1 cellular context compared by ENCODE assay signal in genomic region chr2:274503-274902, GRCh38.
TF ChIP-seq lines count a peak whose summit lies in the region.

No MANE protein-coding gene starts in this region.

TF ChIP-seq in H1, 55 proteins besides CTCF, POLR2A, EP300 and RAD21:
- TF ChIP-seq CREB1 (IDR thresholded peaks at IDR 0.05) = no peak
- no peak for TF ChIP-seq TAF1 (IDR thresholded peaks at IDR 0.05; ENCODE audit: low read depth, low read length)
- TF ChIP-seq SAP30 (IDR thresholded peaks at IDR 0.05; ENCODE audit: insufficient read depth, insufficient replicate concordance, low read length) = no peak
- TF ChIP-seq BRCA1 (IDR thresholded peaks at IDR 0.05; ENCODE audit: low read depth, low read length) = no peak
- no peak for TF ChIP-seq CHD2 (IDR thresholded peaks at IDR 0.05; ENCODE audit: low read length)
- no peak for TF ChIP-seq GTF2F1 (IDR thresholded peaks at IDR 0.05; ENCODE audit: borderline replicate concordance, low read depth, low read length)
- TF ChIP-seq JUND (IDR thresholded peaks at IDR 0.05; ENCODE audit: low read length) = no peak
- no peak for TF ChIP-seq CBX5 (IDR thresholded peaks at IDR 0.05; ENCODE audit: low read depth, low read length)
